ENCODE assay signal across 22 cellular contexts in the genomic region with DNA sequence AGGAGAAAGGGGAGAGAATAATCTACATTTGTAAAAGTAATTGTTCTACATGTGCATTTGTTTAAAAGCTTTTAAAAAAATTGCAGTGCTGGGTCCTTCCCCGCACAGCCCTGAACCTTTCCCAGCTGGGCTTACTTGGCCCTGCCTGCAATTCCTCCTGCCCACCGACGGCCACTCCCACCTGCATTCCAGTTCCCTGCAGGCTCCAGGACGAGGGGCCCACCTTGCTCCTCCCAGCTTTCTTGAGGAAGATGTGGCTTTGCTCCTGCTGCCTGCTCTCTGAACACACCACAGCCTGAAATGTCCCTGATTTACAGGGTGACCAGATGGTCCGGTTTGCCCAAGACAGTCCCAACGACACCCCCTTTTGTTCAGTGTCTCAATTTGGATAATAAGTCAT.
DNase-seq lines count a peak whose midpoint lies in the region; ATAC-seq, FAIRE-seq and TF ChIP-seq lines count a peak whose summit lies in the region.
"Had no signal": no experiment of that assay in that cellular context is flagged by ENCODE, and none has a peak within 500 bp of the region (broad histone marks: within the 10 kb centered on the region; RNA-seq: fewer than 3 reads in every experiment).

No MANE protein-coding gene starts in this region.

- H4K20me1 ChIP-seq in HepG2 (ENCODE audit: insufficient read depth, low read length) (no peaks in the 10 kb centered on the region), endothelial cell of umbilical vein (replicated peaks; ENCODE audit: control insufficient read depth, extremely low read depth, insufficient read depth, low read length) (no peaks in the 10 kb centered on the region)

- H3K9me3 Mint-ChIP-seq in mesothelial cell of epicardium: no peaks in the 10 kb centered on the region
- H3K9me3 Mint-ChIP-seq: HFFc6 had no signal

- H3K79me2 ChIP-seq in HepG2 (ENCODE audit: insufficient read depth, low read length): no peaks in the 10 kb centered on the region
- peaks cover 86% of the 10 kb centered on the region for H3K79me2 ChIP-seq in endothelial cell of umbilical vein (ENCODE audit: control insufficient read depth, insufficient read depth, low read length)

- no peaks in the 10 kb centered on the region for H3K9me1 ChIP-seq in endothelial cell of umbilical vein (replicated peaks; ENCODE audit: control insufficient read depth, extremely low read depth, insufficient read depth, low read length)

- TF ChIP-seq CTCF in liver (IDR thresholded peaks at IDR 0.05; ENCODE audit: low read depth, low read length, missing input control) (no peak), HepG2 (CRISPR knock-in tag; IDR thresholded peaks at IDR 0.05) (no peak), endothelial cell of umbilical vein (IDR thresholded peaks at IDR 0.05; ENCODE audit: extremely low read depth in 1 of 2, insufficient read depth in 1 of 2, low read depth in 1 of 2, low read length in 2 of 2) (no peak), mesothelial cell of epicardium (IDR thresholded peaks at IDR 0.05; ENCODE audit: unreplicated experiment) (no peak), uterus (IDR thresholded peaks at IDR 0.05) (no peak), pancreas (IDR thresholded peaks at IDR 0.05) (no peak)

- H3K36me3 Mint-ChIP-seq in mesothelial cell of epicardium: no peaks in the 10 kb centered on the region
- H3K36me3 Mint-ChIP-seq: activated CD8-positive, alpha-beta memory T cell treated with anti-CD3 and anti-CD28 coated beads, Interleukin-2, amount 10 ng/mL, durations not matched to agents 7 days and 5 days had no signal

- H3K4me3 ChIP-seq in liver (ENCODE audit: low read depth in 1 of 3, low read length in 3 of 3): no peak overlapping the region
- no peak overlapping the region for H3K4me3 ChIP-seq in HepG2 (replicated peaks in 1 of 3; ENCODE audit: insufficient read depth in 1 of 3, low read depth in 2 of 3, low read length in 3 of 3)
- H3K4me3 ChIP-seq in endothelial cell of umbilical vein (replicated peaks in 1 of 3; ENCODE audit: insufficient read depth in 1 of 3, low read depth in 1 of 3, low read length in 3 of 3): no peak overlapping the region
- H3K4me3 ChIP-seq in uterus: no peak overlapping the region
- no peak overlapping the region for H3K4me3 ChIP-seq in pancreas
- H3K4me3 ChIP-seq: coronary artery, stomach, upper lobe of right lung had no signal

- TF ChIP-seq EP300 in HepG2 (IDR thresholded peaks at IDR 0.05; ENCODE audit: low read depth in 2 of 2, low read length in 2 of 2): no peak
- no peak for TF ChIP-seq EP300 in HepG2 (CRISPR knock-in tag; IDR thresholded peaks at IDR 0.05; ENCODE audit: borderline replicate concordance)

- H3K27me3 ChIP-seq in liver (ENCODE audit: control insufficient read depth in 4 of 4, insufficient read depth in 4 of 4, low read length in 3 of 4): no peaks in the 10 kb centered on the region
- peaks cover 0 to 16% of the 10 kb centered on the region in 2 experiments; a peak in 1 of 5 replicates for H3K27me3 ChIP-seq in HepG2 (ENCODE audit: control insufficient read depth in 1 of 2, insufficient read depth in 2 of 2, low read length in 2 of 2)
- no peaks in the 10 kb centered on the region for H3K27me3 ChIP-seq in endothelial cell of umbilical vein (ENCODE audit: control insufficient read depth in 2 of 2, insufficient read depth in 2 of 2, low read length in 2 of 2)
- no peaks in the 10 kb centered on the region for H3K27me3 ChIP-seq in uterus
- no peaks in the 10 kb centered on the region for H3K27me3 ChIP-seq in pancreas
- H3K27me3 ChIP-seq: brain microvascular endothelial cell, stomach, upper lobe of right lung had no signal

- in situ Hi-C loops in HepG2 (cut with HindIII; ENCODE audit: extremely low pct_ligation_motif_present, low pct_unique_long_range_greater_than_20kb): no loop called here

- peak overlapping the region; percentile 8 to 33 for H3K27ac ChIP-seq in liver (ENCODE audit: low read depth in 1 of 2, low read length in 2 of 2)
- H3K27ac ChIP-seq in HepG2 (ENCODE audit: extremely low read length, insufficient read depth, low read length): no peak overlapping the region
- peak overlapping the region; percentile 33 for H3K27ac ChIP-seq in endothelial cell of umbilical vein (ENCODE audit: insufficient read depth, low read depth, low read length)
- no peak overlapping the region for H3K27ac ChIP-seq in uterus
- no peak overlapping the region for H3K27ac ChIP-seq in pancreas
- H3K27ac ChIP-seq: brain microvascular endothelial cell, coronary artery, stomach, upper lobe of right lung had no signal

- H3K4me2 ChIP-seq in HepG2 (ENCODE audit: low read depth, low read length) (no peak overlapping the region), endothelial cell of umbilical vein (ENCODE audit: insufficient read depth, low read length) (no peak overlapping the region)

- H3K27ac Mint-ChIP-seq in mesothelial cell of epicardium: peak overlapping the region; percentile 89
- H3K27ac Mint-ChIP-seq: activated CD4-positive, alpha-beta T cell treated with anti-CD3 and anti-CD28 coated beads for 36 hours; activated CD8-positive, alpha-beta memory T cell treated with anti-CD3 and anti-CD28 coated beads, Interleukin-2, amount 10 ng/mL, durations not matched to agents 7 days and 5 days; HFFc6 had no signal

- H3K9ac ChIP-seq in liver (ENCODE audit: low read depth in 1 of 2, low read length in 2 of 2) (no peak overlapping the region), HepG2 (ENCODE audit: insufficient read depth, low read depth, low read length) (no peak overlapping the region), endothelial cell of umbilical vein (replicated peaks; ENCODE audit: extremely low read depth, insufficient read depth, low read length) (no peak overlapping the region)

- POLR2A ChIA-PET in HepG2 (lab: Yijun Ruan, JAX): no interaction called here
- POLR2A ChIA-PET in endothelial cell of umbilical vein (lab: Charles Lee): no interaction called here

- H3K36me3 ChIP-seq in liver (ENCODE audit: control insufficient read depth in 4 of 4, insufficient read depth in 3 of 4, low read depth in 1 of 4, low read length in 3 of 4) (no peaks in the 10 kb centered on the region), HepG2 (replicated peaks in 1 of 2; ENCODE audit: control insufficient read depth in 1 of 2, insufficient read depth in 2 of 2, low read length in 2 of 2) (no peaks in the 10 kb centered on the region), endothelial cell of umbilical vein (ENCODE audit: control insufficient read depth in 2 of 2, extremely low read depth in 1 of 2, insufficient read depth in 2 of 2, low read length in 2 of 2) (peaks cover 0 to 3% of the 10 kb centered on the region in 2 experiments), uterus (no peaks in the 10 kb centered on the region), pancreas (no peaks in the 10 kb centered on the region)
- H3K36me3 ChIP-seq: stomach, upper lobe of right lung had no signal

- BruUV-seq in HepG2 (replicated peaks; lab: Mats Ljungman, UMichigan) (no TSS peak), endothelial cell of umbilical vein (replicated peaks; lab: Mats Ljungman, UMichigan) (no TSS peak)

- TF ChIP-seq POLR2A in HepG2 (IDR thresholded peaks at IDR 0.05; ENCODE audit: insufficient read depth in 1 of 2, low read depth in 2 of 2, low read length in 2 of 2): no peak
- no peak for TF ChIP-seq POLR2A in endothelial cell of umbilical vein (IDR thresholded peaks at IDR 0.05; ENCODE audit: low read depth, low read length)
- TF ChIP-seq POLR2A in uterus (IDR thresholded peaks at IDR 0.05): no peak

- no peak for FAIRE-seq in HepG2 (lab: Jason Lieb, UNC)
- FAIRE-seq in endothelial cell of umbilical vein (lab: Jason Lieb, UNC): no peak
- no peak for FAIRE-seq in pancreas (lab: Jason Lieb, UNC)
- FAIRE-seq: A204.1, D721Med, TTC549 had no signal

- H3K4me1 Mint-ChIP-seq in mesothelial cell of epicardium: peaks cover 32% of the 10 kb centered on the region

- H3K4me3 Mint-ChIP-seq in mesothelial cell of epicardium: peak overlapping the region; percentile 0
- H3K4me3 Mint-ChIP-seq: activated CD4-positive, alpha-beta T cell treated with anti-CD3 and anti-CD28 coated beads for 36 hours; activated CD8-positive, alpha-beta memory T cell treated with anti-CD3 and anti-CD28 coated beads, Interleukin-2, amount 10 ng/mL, durations not matched to agents 7 days and 5 days; HFFc6 had no signal

- H3K9me3 ChIP-seq in liver (ENCODE audit: control insufficient read depth in 4 of 4, low read length in 3 of 4) (no peaks in the 10 kb centered on the region), HepG2 (ENCODE audit: low read length) (no peaks in the 10 kb centered on the region), endothelial cell of umbilical vein (replicated peaks; ENCODE audit: control insufficient read depth, insufficient read depth, low read length) (no peaks in the 10 kb centered on the region), uterus (no peaks in the 10 kb centered on the region), pancreas (no peaks in the 10 kb centered on the region)
- H3K9me3 ChIP-seq: stomach, upper lobe of right lung had no signal

- intact Hi-C loops in HepG2 (cut with micrococcal nuclease; ENCODE audit: unreplicated experiment): no loop called here
- intact Hi-C loops in endothelial cell of umbilical vein (cut with micrococcal nuclease): loop anchor here (5.0 kb wide), 1 partner anchor 83 kb away; no protein-coding TSS in a partner anchor
- intact Hi-C loops in uterus (cut with DNase I; ENCODE audit: low total_unique reads): no loop called here
- intact Hi-C loops in pancreas (cut with DNase I): no loop called here

- DNase-seq in HepG2 (ENCODE audit: low spot score): no peak
- DNase-seq in endothelial cell of umbilical vein (ENCODE audit: low read depth, low spot score): no peak
- peak in 1 of 2 experiments; percentile 71 for DNase-seq in mesothelial cell of epicardium (ENCODE audit: low spot score in 2 of 2, unreplicated experiment in 2 of 2)
- no peak for DNase-seq in uterus
- no peak for DNase-seq in activated CD4-positive, alpha-beta T cell treated with anti-CD3 and anti-CD28 coated beads for 1 hour
- no peak for DNase-seq in pancreas
- no peak for DNase-seq in NCI-H2227 (lab: John Stamatoyannopoulos, UW; ENCODE audit: unreplicated experiment)
- DNase-seq: activated CD4-positive, alpha-beta T cell treated with anti-CD3 and anti-CD28 coated beads for 36 hours; activated CD8-positive, alpha-beta memory T cell treated with anti-CD3 and anti-CD28 coated beads, Interleukin-2, amount 10 ng/mL, durations not matched to agents 7 days and 5 days; brain microvascular endothelial cell; HFFc6; NCI-H1105 treated with DMSO at 0.1 percent for 48 hours; NCI-H526 treated with DMSO at 0.1 percent for 48 hours; Right ventricle myocardium superior; stimulated activated CD4-positive, alpha-beta T cell treated with anti-CD3 and anti-CD28 coated beads, Interleukin-4, amount 100 ng/mL, for 24 hours; stomach; upper lobe of right lung had no signal

- peaks cover 0 to 6% (median 0%) of the 10 kb centered on the region in 4 donors for H3K4me1 ChIP-seq in liver (ENCODE audit: control insufficient read depth in 4 of 4, insufficient read depth in 4 of 4, low read length in 3 of 4)
- no peaks in the 10 kb centered on the region for H3K4me1 ChIP-seq in HepG2 (ENCODE audit: insufficient read depth, low read length)
- H3K4me1 ChIP-seq in endothelial cell of umbilical vein (ENCODE audit: control insufficient read depth, extremely low read depth, insufficient read depth, low read length): peaks cover 41% of the 10 kb centered on the region
- H3K4me1 ChIP-seq in uterus: no peaks in the 10 kb centered on the region
- no peaks in the 10 kb centered on the region for H3K4me1 ChIP-seq in pancreas

- H3K27me3 Mint-ChIP-seq in mesothelial cell of epicardium (ENCODE audit: low read depth): no peaks in the 10 kb centered on the region
- H3K27me3 Mint-ChIP-seq: activated CD4-positive, alpha-beta T cell treated with anti-CD3 and anti-CD28 coated beads for 36 hours; activated CD8-positive, alpha-beta memory T cell treated with anti-CD3 and anti-CD28 coated beads, Interleukin-2, amount 10 ng/mL, durations not matched to agents 7 days and 5 days had no signal

- ATAC-seq in HepG2: no peak
- ATAC-seq in pancreas: no peak
- ATAC-seq: activated CD4-positive, alpha-beta T cell treated with anti-CD3 and anti-CD28 coated beads for 36 hours; activated CD8-positive, alpha-beta memory T cell treated with anti-CD3 and anti-CD28 coated beads, Interleukin-2, amount 10 ng/mL, durations not matched to agents 7 days and 5 days; upper lobe of right lung had no signal

- dilution Hi-C loops in endothelial cell of umbilical vein (cut with MboI; ENCODE audit: extremely low pct_ligation_motif_present, low sequenced_read_pairs): no loop called here

- 58% methylated on average over 6 of the region's 6 CpGs for WGBS in liver
- WGBS in HepG2 (ENCODE audit: low lambda C conversion rate): 2% methylated on average over 6 of the region's 6 CpGs
- 81 to 82% methylated on average over 6 of the region's 6 CpGs for WGBS in pancreas, 2 donors

- CTCF ChIA-PET in HepG2 (lab: Yijun Ruan, JAX; ENCODE audit: low intra/inter-chr PET ratio, low total read pairs) (no interaction called here), endothelial cell of umbilical vein (lab: Charles Lee) (interaction anchor here (1.8 kb wide), 1 partner anchor 284 kb away, joined by 5 read pairs; no protein-coding TSS in a partner anchor)

- H2AFZ ChIP-seq in HepG2 (ENCODE audit: low read length) (no peak overlapping the region), endothelial cell of umbilical vein (ENCODE audit: low read depth, low read length) (no peak overlapping the region)

- TF ChIP-seq RAD21 in liver (IDR thresholded peaks at IDR 0.05) (no peak), HepG2 (CRISPR knock-in tag; IDR thresholded peaks at IDR 0.05) (no peak)

Comparison
In these comparisons a context has a peak if more than half of its experiments do, and no peak if none do; other contexts are left out.
1. H3K27ac ChIP-seq: peak in liver (2 of 2) and endothelial cell of umbilical vein (single experiment); none in HepG2 (single experiment), uterus (0 of 2) and pancreas (0 of 4).